Comparison of ENCODE assay signal across 20 cellular contexts in genomic region chr7:148800677-148801076, GRCh38.
DNase-seq lines count a peak whose midpoint lies in the region; ATAC-seq, FAIRE-seq and TF ChIP-seq lines count a peak whose summit lies in the region.
"Had no signal": no experiment of that assay in that cellular context is flagged by ENCODE, and none has a peak within 500 bp of the region (broad histone marks: within the 10 kb centered on the region; RNA-seq: fewer than 3 reads in every experiment).

No MANE protein-coding gene starts in this region.

- ATAC-seq in psoas muscle (peak; percentile 55 to 75 (median 65)), foreskin keratinocyte (no peak)
- ATAC-seq: HCT116, Right ventricle myocardium inferior had no signal

- H3K4me3 ChIP-seq in HUES64 (ENCODE audit: low read length) (no peak overlapping the region), H1 (ENCODE audit: extremely low read depth in 1 of 4, insufficient read depth in 2 of 4, low read depth in 3 of 4, low read length in 4 of 4) (no peak overlapping the region), psoas muscle (no peak overlapping the region)

- H2BK15ac ChIP-seq in H1 (ENCODE audit: low read length), result no peak overlapping the region

- no peak for FAIRE-seq in H1 (lab: Jason Lieb, UNC)
- FAIRE-seq: HTR-8/SVneo, RCC 7860 had no signal

- H3K4me1 ChIP-seq in HUES64 (ENCODE audit: insufficient read depth, low read length) (peaks cover 4% of the 10 kb centered on the region; the same call in 1 of the 2 replicates), H1 (replicated peaks in 1 of 4; ENCODE audit: control insufficient read depth in 3 of 4, insufficient read depth in 4 of 4, low read length in 3 of 4) (peaks cover 0 to 9% (median 7%) of the 10 kb centered on the region in 4 experiments; a peak in 6 of 7 replicates), psoas muscle (peaks cover 6% of the 10 kb centered on the region), foreskin keratinocyte (no peaks in the 10 kb centered on the region)

- peaks cover 0 to 2% of the 10 kb centered on the region in 2 experiments for H4K20me1 ChIP-seq in H1 (replicated peaks in 1 of 2; ENCODE audit: control insufficient read depth in 1 of 2, insufficient read depth in 2 of 2, low read length in 2 of 2)

- H4K5ac ChIP-seq in H1 (ENCODE audit: insufficient read length, low read depth, low read length), result no peak overlapping the region

- H4K91ac ChIP-seq in H1 (replicated peaks; ENCODE audit: insufficient read length, low read length), result peak overlapping the region; percentile 65

- H2BK120ac ChIP-seq in H1 (replicated peaks; ENCODE audit: low read depth, low read length), result peak overlapping the region; percentile 68

- no peak overlapping the region for H2AK5ac ChIP-seq in H1 (ENCODE audit: low read depth, low read length)

- H2BK12ac ChIP-seq in H1 (ENCODE audit: low read depth, low read length), result no peak overlapping the region

- H3K23me2 ChIP-seq in H1 (ENCODE audit: low read depth, low read length), result no peaks in the 10 kb centered on the region

- no peak for TF ChIP-seq POLR2A in H1 (IDR thresholded peaks at IDR 0.05; ENCODE audit: control extremely low read depth in 1 of 2, low read depth in 2 of 2, low read length in 2 of 2)

- H2BK20ac ChIP-seq in H1 (ENCODE audit: low read length), result 0 out of 2 replicates have a peak overlapping the region, but pooled peaks have one; percentile 27

- intact Hi-C loops in psoas muscle (cut with DNase I), result no loop called here

- 87% methylated on average over 13 of the region's 13 CpGs for WGBS in HUES64
- WGBS in H1 (ENCODE audit: extremely low coverage in 1 of 2, insufficient coverage in 1 of 2, insufficient read length in 1 of 2, insufficient replicate concordance in 2 of 2, low coverage in 1 of 2, low lambda C conversion rate in 2 of 2, missing lambda C conversion rate in 1 of 2), 2 experiments, result 83% methylated on average over 13 of the region's 13 CpGs; no CpG with 5 or more reads in 1 of the 2 experiments
- WGBS in psoas muscle, 3 donors, result 32 to 47% (median 33%) methylated on average over 13 of the region's 13 CpGs

- no peak overlapping the region for H3K56ac ChIP-seq in H1 (replicated peaks; ENCODE audit: insufficient read length, low read depth, low read length)

- TF ChIP-seq CTCF in H1 (IDR thresholded peaks at IDR 0.05; ENCODE audit: control extremely low read depth in 1 of 3, insufficient read depth in 1 of 3, low read depth in 1 of 3, low read length in 3 of 3) (no peak), psoas muscle (IDR thresholded peaks at IDR 0.05) (no peak), foreskin keratinocyte (conservative IDR thresholded peaks at IDR 0.05) (no peak)

- no peak overlapping the region for H3K4ac ChIP-seq in H1 (replicated peaks; ENCODE audit: insufficient read length, low read depth, low read length)

- H3K79me2 ChIP-seq in H1 (ENCODE audit: control insufficient read depth in 1 of 2, insufficient read depth in 2 of 2, low read length in 2 of 2), result no peaks in the 10 kb centered on the region

- POLR2A ChIA-PET in H1 (lab: Charles Lee; ENCODE audit: partially characterized antibody), result no interaction called here

- no peaks in the 10 kb centered on the region for H3K79me1 ChIP-seq in H1 (ENCODE audit: low read depth, low read length)

- no peak for TF ChIP-seq EP300 in H1 (IDR thresholded peaks at IDR 0.05; ENCODE audit: borderline replicate concordance in 1 of 2, low read depth in 2 of 2, low read length in 2 of 2)

- H3K27ac ChIP-seq in HUES64 (ENCODE audit: low read depth, low read length) (peak overlapping the region; percentile 45; the same call in 1 of the 2 replicates), H1 (ENCODE audit: low read depth, low read length) (no peak overlapping the region), psoas muscle (peak overlapping the region; percentile 30), foreskin keratinocyte (no peak overlapping the region)
- H3K27ac ChIP-seq: 22Rv1, C4-2B, HL-60 had no signal

- no peaks in the 10 kb centered on the region for H3K9me3 ChIP-seq in HUES64 (ENCODE audit: insufficient read depth, low read depth, low read length)
- H3K9me3 ChIP-seq in H1 (ENCODE audit: insufficient read depth in 2 of 2, low read depth in 1 of 2, low read length in 1 of 2), result peaks cover 0 to 3% of the 10 kb centered on the region in 2 experiments; a peak in 1 of 4 replicates
- no peaks in the 10 kb centered on the region for H3K9me3 ChIP-seq in psoas muscle

- no peak for TF ChIP-seq RAD21 in H1 (IDR thresholded peaks at IDR 0.05 in 1 of 2, conservative IDR thresholded peaks at IDR 0.05 in 1 of 2; ENCODE audit: low read depth in 2 of 2, low read length in 2 of 2)

- H3K9ac ChIP-seq in HUES64 (ENCODE audit: low read depth, low read length) (no peak overlapping the region), H1 (replicated peaks in 1 of 4; ENCODE audit: extremely low read depth in 1 of 4, low read depth in 3 of 4, low read length in 3 of 4) (no peak overlapping the region)

- H3K36me3 ChIP-seq in HUES64 (ENCODE audit: insufficient read depth, low read length) (peaks cover 64% of the 10 kb centered on the region), H1 (ENCODE audit: control insufficient read depth in 2 of 4, insufficient read depth in 4 of 4, low read length in 3 of 4) (peaks cover 2 to 39% (median 27%) of the 10 kb centered on the region in 4 experiments; a peak in 6 of 8 replicates), psoas muscle (ENCODE audit: insufficient read depth in 1 of 2, low read depth in 1 of 2) (peaks cover 5 to 98% of the 10 kb centered on the region in 2 donors)

- H3K4me2 ChIP-seq in H1 (ENCODE audit: insufficient read depth in 1 of 2, low read depth in 2 of 2, low read length in 2 of 2), result 0 out of 4 replicates have a peak overlapping the region, but pooled peaks of 1 of the 2 experiments have one; percentile 4

- H2AFZ ChIP-seq in H1 (ENCODE audit: low read length), result no peak overlapping the region

- peak overlapping the region; percentile 48; the same call in 1 of the 2 replicates for H3K18ac ChIP-seq in H1 (ENCODE audit: extremely low read depth, low read length)

- H4K8ac ChIP-seq in H1 (ENCODE audit: extremely low read depth, insufficient read depth, low read length), result no peak overlapping the region

- CTCF ChIA-PET in H1 (lab: Charles Lee; ENCODE audit: partially characterized antibody), result interaction anchor here (0.9 to 1.4 kb wide), 3 partner anchors 9 to 223 kb away, joined by 3 to 4 read pairs (median 3); no protein-coding TSS in a partner anchor

- peak overlapping the region; percentile 86; the same call in 1 of the 2 replicates for H2BK5ac ChIP-seq in H1 (ENCODE audit: low read depth, low read length)

- no peak overlapping the region for H3K14ac ChIP-seq in H1 (ENCODE audit: insufficient read length)

- H3K27me3 ChIP-seq in HUES64 (ENCODE audit: insufficient read depth, low read length) (no peaks in the 10 kb centered on the region), H1 (replicated peaks in 1 of 4; ENCODE audit: control insufficient read depth in 3 of 4, extremely low read depth in 1 of 4, insufficient read depth in 3 of 4, low read length in 3 of 4) (no peaks in the 10 kb centered on the region), psoas muscle (ENCODE audit: insufficient read depth in 3 of 3, low read length in 2 of 3) (no peaks in the 10 kb centered on the region), foreskin keratinocyte (no peaks in the 10 kb centered on the region)

- DNase-seq in NCI-H1092 treated with DMSO at 0.1 percent for 48 hours (lab: John Stamatoyannopoulos, UW), result peak; percentile 33
- DNase-seq in NCI-H1092 (lab: John Stamatoyannopoulos, UW), result no peak
- no peak for DNase-seq in H1 (ENCODE audit: low read depth in 1 of 2, low spot score in 2 of 2)
- DNase-seq in psoas muscle, result peak in 1 of 2 donors; percentile 71
- no peak for DNase-seq in iPS-NIHi11 (ENCODE audit: low spot score)
- DNase-seq in T1000 (lab: John Stamatoyannopoulos, UW), result no peak
- no peak for DNase-seq in foreskin keratinocyte
- DNase-seq: AML-193; GDM1; NCI-H1105 treated with DMSO at 0.1 percent for 48 hours; NCI-H1694 treated with DMSO at 0.1 percent for 48 hours; NK-92 treated with Interleukin-12 subunit alpha and Interleukin-12 subunit beta, amount 100 ng/mL, for 24 hours had no signal

- no peak overlapping the region for H3K23ac ChIP-seq in H1 (ENCODE audit: insufficient read length)

TF ChIP-seq in H1, 55 proteins besides CTCF, POLR2A, EP300 and RAD21:
- no peak for TF ChIP-seq PHF8 (conservative IDR thresholded peaks at IDR 0.05; ENCODE audit: low read depth, low read length)
- TF ChIP-seq SUZ12 (IDR thresholded peaks at IDR 0.05; ENCODE audit: low read length), result no peak
- no peak for TF ChIP-seq EZH2 (IDR thresholded peaks at IDR 0.05; ENCODE audit: low read depth, low read length, severe bottlenecking)
- no peak for TF ChIP-seq ATF3 (IDR thresholded peaks at IDR 0.05; ENCODE audit: insufficient read depth, low read depth, low read length)
- TF ChIP-seq RXRA (IDR thresholded peaks at IDR 0.05; ENCODE audit: insufficient read depth, low read depth, low read length), result no peak
- no peak for TF ChIP-seq SP2 (IDR thresholded peaks at IDR 0.05; ENCODE audit: low read length)
- TF ChIP-seq RBBP5 (IDR thresholded peaks at IDR 0.05; ENCODE audit: borderline replicate concordance, low read depth, low read length), result no peak
- no peak for TF ChIP-seq JUND (IDR thresholded peaks at IDR 0.05; ENCODE audit: low read length)
- TF ChIP-seq BCL11A (IDR thresholded peaks at IDR 0.05; ENCODE audit: low read depth in 2 of 2, low read length in 2 of 2), result no peak
- no peak for TF ChIP-seq SP1 (IDR thresholded peaks at IDR 0.05; ENCODE audit: low read depth, low read length)

Comparison
In these comparisons a context has a peak if more than half of its experiments do, and no peak if none do; other contexts are left out.
1. H3K27ac ChIP-seq: peak in HUES64 (single experiment) and psoas muscle (single experiment); none in H1 (single experiment) and foreskin keratinocyte (single experiment).